In genomic region chr16:9248162-9248561, GRCh38 we compare ENCODE assay signal across 15 cellular contexts.
DNase-seq lines count a peak whose midpoint lies in the region; ATAC-seq, FAIRE-seq and TF ChIP-seq lines count a peak whose summit lies in the region.
"Had no signal": no experiment of that assay in that cellular context is flagged by ENCODE, and none has a peak within 500 bp of the region (broad histone marks: within the 10 kb centered on the region; RNA-seq: fewer than 3 reads in every experiment).

No MANE protein-coding gene starts in this region.

- no peak overlapping the region for H3K4me2 ChIP-seq in HepG2 (ENCODE audit: low read depth, low read length)
- H3K4me2 ChIP-seq: BLaER1 had no signal

- H3K27me3 ChIP-seq in HepG2 (ENCODE audit: control insufficient read depth in 1 of 2, insufficient read depth in 2 of 2, low read length in 2 of 2) (peaks cover 0 to 2% of the 10 kb centered on the region in 2 experiments; a peak in 1 of 5 replicates), right lobe of liver (no peaks in the 10 kb centered on the region), WERI-Rb-1 (ENCODE audit: insufficient read depth, low read depth, severe bottlenecking) (no peaks in the 10 kb centered on the region)
- H3K27me3 ChIP-seq: BLaER1 had no signal

- H3K4me1 ChIP-seq in HepG2 (ENCODE audit: insufficient read depth, low read length) (no peaks in the 10 kb centered on the region), right lobe of liver (no peaks in the 10 kb centered on the region)
- H3K4me1 ChIP-seq: BLaER1 had no signal

- in situ Hi-C loops in HepG2 (cut with HindIII; ENCODE audit: extremely low pct_ligation_motif_present, low pct_unique_long_range_greater_than_20kb), result no loop called here

- FAIRE-seq in HepG2 (lab: Jason Lieb, UNC), result peak; percentile 12
- FAIRE-seq: G401.6, GM12891, GM19239, H54 had no signal

- H2AFZ ChIP-seq in HepG2 (ENCODE audit: low read length), result no peak overlapping the region

- CTCF ChIA-PET in HepG2 (lab: Yijun Ruan, JAX; ENCODE audit: low intra/inter-chr PET ratio, low total read pairs), result no interaction called here

- intact Hi-C loops in HepG2 (cut with micrococcal nuclease; ENCODE audit: unreplicated experiment) (no loop called here), right lobe of liver (cut with DNase I) (no loop called here)

- H3K36me3 ChIP-seq in HepG2 (replicated peaks in 1 of 2; ENCODE audit: control insufficient read depth in 1 of 2, insufficient read depth in 2 of 2, low read length in 2 of 2), result no peaks in the 10 kb centered on the region
- H3K36me3 ChIP-seq in right lobe of liver, result no peaks in the 10 kb centered on the region
- H3K36me3 ChIP-seq in WERI-Rb-1, result no peaks in the 10 kb centered on the region
- H3K36me3 ChIP-seq: BLaER1 had no signal

- TF ChIP-seq CTCF in HepG2 (CRISPR knock-in tag; IDR thresholded peaks at IDR 0.05) (no peak), right lobe of liver (IDR thresholded peaks at IDR 0.05) (no peak), WERI-Rb-1 (IDR thresholded peaks at IDR 0.05; ENCODE audit: low read depth, low read length) (no peak)

- no peaks in the 10 kb centered on the region for H3K79me2 ChIP-seq in HepG2 (ENCODE audit: insufficient read depth, low read length)

- H3K9ac ChIP-seq in HepG2 (ENCODE audit: insufficient read depth, low read depth, low read length), result no peak overlapping the region
- H3K9ac ChIP-seq: BLaER1 had no signal

- DNase-seq in HepG2 (ENCODE audit: low spot score), result no peak
- DNase-seq in right lobe of liver, result no peak
- peak; percentile 65 for DNase-seq in NCI-H69 (lab: John Stamatoyannopoulos, UW)
- DNase-seq in WERI-Rb-1, result peak; percentile 72
- no peak for DNase-seq in NCI-H1436 (lab: John Stamatoyannopoulos, UW)
- DNase-seq in NCI-H2227 treated with DMSO at 0.1 percent for 48 hours (lab: John Stamatoyannopoulos, UW), result no peak
- DNase-seq: 8988T; CD4-positive, alpha-beta memory T cell had no signal

- WGBS in HepG2 (ENCODE audit: low lambda C conversion rate), result 0% methylated on average over 2 of the region's 2 CpGs
- WGBS in right lobe of liver (ENCODE audit: insufficient coverage, low coverage, low lambda C conversion rate, missing lambda C conversion rate), result 41% methylated on average over 2 of the region's 2 CpGs

- TF ChIP-seq EP300 in HepG2 (IDR thresholded peaks at IDR 0.05; ENCODE audit: low read depth in 2 of 2, low read length in 2 of 2) (no peak), HepG2 (CRISPR knock-in tag; IDR thresholded peaks at IDR 0.05; ENCODE audit: borderline replicate concordance) (no peak)

- no peaks in the 10 kb centered on the region for H4K20me1 ChIP-seq in HepG2 (ENCODE audit: insufficient read depth, low read length)
- H4K20me1 ChIP-seq: BLaER1 had no signal

- POLR2A ChIA-PET in HepG2 (lab: Yijun Ruan, JAX), result no interaction called here

- ATAC-seq in HepG2 (no peak), right lobe of liver (no peak), HG02973 (IDR thresholded peaks at IDR 0.05; ENCODE audit: unreplicated experiment) (no peak), HG03175 (IDR thresholded peaks at IDR 0.05; ENCODE audit: unreplicated experiment) (no peak)

- H3K27ac ChIP-seq in HepG2 (ENCODE audit: extremely low read length, insufficient read depth, low read length) (no peak overlapping the region), right lobe of liver (no peak overlapping the region), WERI-Rb-1 (peak overlapping the region; percentile 69)
- H3K27ac ChIP-seq: BLaER1 had no signal

- no peak for TF ChIP-seq RAD21 in HepG2 (CRISPR knock-in tag; IDR thresholded peaks at IDR 0.05)

- no peaks in the 10 kb centered on the region for H3K9me3 ChIP-seq in HepG2 (ENCODE audit: low read length)
- H3K9me3 ChIP-seq in right lobe of liver, result no peaks in the 10 kb centered on the region
- no peaks in the 10 kb centered on the region for H3K9me3 ChIP-seq in WERI-Rb-1 (ENCODE audit: severe bottlenecking)
- H3K9me3 ChIP-seq: BLaER1 had no signal

- TF ChIP-seq POLR2A in HepG2 (IDR thresholded peaks at IDR 0.05; ENCODE audit: insufficient read depth in 1 of 2, low read depth in 2 of 2, low read length in 2 of 2), result no peak
- no peak for TF ChIP-seq POLR2A in right lobe of liver (IDR thresholded peaks at IDR 0.05)

- no TSS peak for BruUV-seq in HepG2 (replicated peaks; lab: Mats Ljungman, UMichigan)

- H3K4me3 ChIP-seq in HepG2 (replicated peaks in 1 of 3; ENCODE audit: insufficient read depth in 1 of 3, low read depth in 2 of 3, low read length in 3 of 3) (no peak overlapping the region), right lobe of liver (no peak overlapping the region), WERI-Rb-1 (ENCODE audit: low read depth, low read length) (no peak overlapping the region)
- H3K4me3 ChIP-seq: BLaER1 had no signal

TF ChIP-seq in HepG2, 621 proteins besides CTCF, POLR2A, EP300 and RAD21:
- TF ChIP-seq RBM39 (IDR thresholded peaks at IDR 0.05; ENCODE audit: low read depth, low read length, poor library complexity, severe bottlenecking) (no peak), ZBTB8A (CRISPR knock-in tag; IDR thresholded peaks at IDR 0.05; ENCODE audit: borderline replicate concordance, low read depth) (no peak), AKAP8 (CRISPR knock-in tag; IDR thresholded peaks at IDR 0.05) (no peak), ZNF674 (CRISPR knock-in tag; IDR thresholded peaks at IDR 0.05; ENCODE audit: low read depth) (no peak), MXD4 (CRISPR knock-in tag; IDR thresholded peaks at IDR 0.05) (no peak), FOXK2 (IDR thresholded peaks at IDR 0.05) (no peak)
TF ChIP-seq in HepG2: peak in this region for 0.

Comparison
In these comparisons a context has a peak if more than half of its experiments do, and no peak if none do; other contexts are left out.
1. DNase-seq: peak in NCI-H69 (single experiment) and WERI-Rb-1 (single experiment); none in HepG2 (single experiment), right lobe of liver (0 of 3), NCI-H1436 (single experiment) and NCI-H2227 treated with DMSO at 0.1 percent for 48 hours (single experiment).